1 cellular context compared by ENCODE assay signal in the genomic region with DNA sequence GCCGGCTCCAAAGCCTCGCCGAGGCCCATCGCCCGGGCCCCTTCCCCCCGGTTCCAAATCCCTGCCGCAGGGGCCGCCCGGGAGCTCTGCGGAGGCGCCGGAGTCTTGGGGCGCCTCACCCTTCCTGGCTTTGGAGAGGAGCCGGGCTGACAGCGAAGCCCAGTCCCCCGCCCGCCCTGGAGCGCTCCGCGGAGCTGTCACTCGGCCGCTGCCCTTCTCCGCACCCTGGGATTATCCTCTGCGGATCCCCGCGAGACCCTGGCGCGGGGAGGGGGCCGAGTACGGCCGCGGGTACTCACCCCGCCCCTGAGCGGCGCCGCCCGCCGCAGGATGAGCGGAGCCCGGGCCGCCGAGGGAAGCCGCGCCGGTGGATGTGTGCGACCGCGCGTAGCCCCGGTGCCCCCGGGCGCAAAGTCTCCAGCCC.
TF ChIP-seq lines count a peak whose summit lies in the region.

No MANE protein-coding gene starts in this region.

TF ChIP-seq in HepG2, 621 proteins besides CTCF, POLR2A, EP300 and RAD21:
- TF ChIP-seq, protein P1, sequence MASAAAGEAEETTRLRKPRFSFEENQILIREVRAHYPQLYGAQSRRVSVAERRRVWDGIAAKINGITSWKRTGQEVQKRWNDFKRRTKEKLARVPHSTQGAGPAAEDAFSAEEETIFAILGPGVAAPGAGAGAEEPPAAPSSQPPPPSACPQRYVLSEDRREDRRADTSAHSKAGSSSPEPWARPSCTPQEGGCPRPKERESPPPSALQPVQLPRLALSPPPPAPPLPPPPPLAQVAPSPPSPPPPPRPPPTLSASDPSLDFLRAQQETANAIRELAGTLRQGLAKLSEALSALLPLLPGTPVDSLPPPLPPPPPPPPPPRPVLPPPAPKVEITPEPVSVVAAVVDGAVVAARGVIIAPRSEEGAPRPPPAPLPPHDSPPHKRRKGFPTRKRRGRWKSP (CRISPR knock-in tag; IDR thresholded peaks at IDR 0.05): 0 out of 2 replicates have a peak, but pooled peaks have one; percentile 35
- TF ChIP-seq UBTF (CRISPR knock-in tag; IDR thresholded peaks at IDR 0.05): peak; percentile 51; the same call in 1 of the 2 replicates
- TF ChIP-seq ZNF557 (CRISPR knock-in tag; IDR thresholded peaks at IDR 0.05): no peak
